ENCODE assay signal across 8 cellular contexts in genomic region chr3:14377838-14378169, GRCh38. TPM values are rescaled to one million over a fixed set of nuclear protein-coding genes. Genes with fewer than 3 reads are reported as not detected.
DNase-seq lines count a peak whose midpoint lies in the region; ATAC-seq and TF ChIP-seq lines count a peak whose summit lies in the region.

No MANE protein-coding gene starts in this region.

- H3K4me1 ChIP-seq in BLaER1: peaks cover 10% of the 10 kb centered on the region
- H3K4me1 ChIP-seq in testis: peaks cover 16% of the 10 kb centered on the region

- H3K4me3 ChIP-seq in BLaER1 (no peak overlapping the region), testis (no peak overlapping the region)

- CTCF ChIA-PET in GM10248 (lab: Yijun Ruan, JAX): interaction anchor here (1.7 kb wide), 1 partner anchor 10 kb away, joined by 6 read pairs; no protein-coding TSS in a partner anchor

- H4K20me1 ChIP-seq in BLaER1: no peaks in the 10 kb centered on the region

- DNase-seq in SKM-1 treated with dmso at 0.1 percent for 144 hours (lab: John Stamatoyannopoulos, UW; ENCODE audit: unreplicated experiment) (peak; percentile 96), left colon (no peak), GM10248 (ENCODE audit: extremely low spot score) (no peak), testis (no peak), LoVo (ENCODE audit: low spot score) (no peak), ACHN (no peak)

- no peak overlapping the region for H3K27ac ChIP-seq in BLaER1
- no peak overlapping the region for H3K27ac ChIP-seq in testis

- no peaks in the 10 kb centered on the region for H3K36me3 ChIP-seq in BLaER1
- H3K36me3 ChIP-seq in testis (ENCODE audit: low read depth, missing control alignments): no peaks in the 10 kb centered on the region

- no peak overlapping the region for H3K9ac ChIP-seq in BLaER1

- in situ Hi-C loops in ACHN (cut with HindIII; ENCODE audit: low pct_ligation_motif_present, low pct_unique_long_range_greater_than_20kb, low sequenced_read_pairs): no loop called here

- WGBS in testis, 2 donors: 73 to 89% methylated on average over 3 of the region's 3 CpGs

- POLR2A ChIA-PET in GM10248 (lab: Yijun Ruan, JAX): no interaction called here

- H3K9me3 ChIP-seq in BLaER1 (peaks cover 8% of the 10 kb centered on the region; the same call in 1 of the 2 replicates), testis (no peaks in the 10 kb centered on the region)

- intact Hi-C loops in left colon (cut with DNase I, micrococcal nuclease): no loop called here
- intact Hi-C loops in testis (cut with DNase I; ENCODE audit: low total_unique reads): no loop called here

- H3K27me3 ChIP-seq in BLaER1 (no peaks in the 10 kb centered on the region), testis (no peaks in the 10 kb centered on the region)

- peak overlapping the region; percentile 8 for H3K4me2 ChIP-seq in BLaER1

- TF ChIP-seq POLR2A in testis (IDR thresholded peaks at IDR 0.05): no peak

- ATAC-seq in GM21515 (IDR thresholded peaks at IDR 0.05; ENCODE audit: unreplicated experiment) (peak; percentile 59), left colon (peak; percentile 44)

- no peak for TF ChIP-seq CTCF in GM10248 (IDR thresholded peaks at IDR 0.05; ENCODE audit: control extremely low read depth, extremely low read depth, low read depth, missing control alignments)
- TF ChIP-seq CTCF in testis (IDR thresholded peaks at IDR 0.05): no peak

RNA-seq across cellular contexts. Expression of gene SLC6A6, which starts 24.6 kb away (rescaled TPM):
- 1 to 10 TPM; 6.7 to 8.3 TPM for total RNA-seq in left colon
- total RNA-seq in testis: 10 to 100 TPM; 13.7 to 14.9 TPM
- polyA plus RNA-seq in testis (ENCODE audit: insufficient read depth, low read depth, low replicate concordance): 9.7 TPM
